14 cellular contexts compared by ENCODE assay signal in genomic region chr10:63145782-63146181, GRCh38. TPM values are rescaled to one million over a fixed set of nuclear protein-coding genes. Genes with fewer than 3 reads are reported as not detected.
DNase-seq lines count a peak whose midpoint lies in the region; ATAC-seq and TF ChIP-seq lines count a peak whose summit lies in the region.
"Had no signal": no experiment of that assay in that cellular context is flagged by ENCODE, and none has a peak within 500 bp of the region (broad histone marks: within the 10 kb centered on the region; RNA-seq: fewer than 3 reads in every experiment).

No MANE protein-coding gene starts in this region.

- DNase-seq in AG08396 (ENCODE audit: low spot score), result peak; percentile 16
- DNase-seq in fibroblast of mammary gland (ENCODE audit: low read depth), result peak; percentile 57
- DNase-seq in superior temporal gyrus (ENCODE audit: extremely low spot score), result no peak
- no peak for DNase-seq in posterior vena cava (ENCODE audit: low spot score)
- DNase-seq in midbrain (lab: John Stamatoyannopoulos, UW), result no peak
- DNase-seq: amniotic stem cell, C1 segment of cervical spinal cord, islet precursor cell, NCI-H1436, NCI-H524 had no signal

- no peaks in the 10 kb centered on the region for H3K27me3 ChIP-seq in HUES48 (ENCODE audit: control insufficient read depth, insufficient read depth, low read length)
- H3K27me3 ChIP-seq: right atrium auricular region had no signal

- H3K27ac ChIP-seq in HUES48 (ENCODE audit: low read depth, low read length), result no peak overlapping the region
- H3K27ac ChIP-seq: right atrium auricular region had no signal

- no peak for TF ChIP-seq CTCF in fibroblast of mammary gland (conservative IDR thresholded peaks at IDR 0.05; ENCODE audit: control insufficient read depth, insufficient read depth, low read depth, low read length)

- H3K4me3 ChIP-seq in HUES48 (ENCODE audit: low read depth, low read length) (no peak overlapping the region), fibroblast of mammary gland (ENCODE audit: control insufficient read depth, low read depth, low read length) (no peak overlapping the region)
- H3K4me3 ChIP-seq: right atrium auricular region had no signal

- H3K9me3 ChIP-seq in HUES48 (ENCODE audit: control insufficient read depth, insufficient read depth, low read length), result no peaks in the 10 kb centered on the region
- H3K9me3 ChIP-seq: right atrium auricular region had no signal

- peaks cover 22% of the 10 kb centered on the region for H3K36me3 ChIP-seq in HUES48 (ENCODE audit: control insufficient read depth, insufficient read depth, low read length)

- intact Hi-C loops in posterior vena cava (cut with DNase I), result no loop called here

- peak overlapping the region; percentile 12; the same call in 1 of the 2 replicates for H3K9ac ChIP-seq in HUES48 (ENCODE audit: low read depth, low read length)

- ATAC-seq in GM18907 (IDR thresholded peaks at IDR 0.05; ENCODE audit: unreplicated experiment) (peak; percentile 57), GM21447 (IDR thresholded peaks at IDR 0.05; ENCODE audit: unreplicated experiment) (no peak)

- H3K4me1 ChIP-seq in HUES48 (ENCODE audit: control insufficient read depth, insufficient read depth, low read length), result peaks cover 16% of the 10 kb centered on the region

RNA-seq across cellular contexts. Expression of gene NRBF2, which starts 12.7 kb away (rescaled TPM):
- total RNA-seq in posterior vena cava, result 10 to 100 TPM; 15.4 to 15.8 TPM

Comparison
In these comparisons a context has a peak if more than half of its experiments do, and no peak if none do; other contexts are left out.
1. DNase-seq: peak in AG08396 (single experiment) and fibroblast of mammary gland (single experiment); none in superior temporal gyrus (single experiment), posterior vena cava (single experiment) and midbrain (single experiment).